Comparison of ENCODE assay signal across 11 cellular contexts in the genomic region with DNA sequence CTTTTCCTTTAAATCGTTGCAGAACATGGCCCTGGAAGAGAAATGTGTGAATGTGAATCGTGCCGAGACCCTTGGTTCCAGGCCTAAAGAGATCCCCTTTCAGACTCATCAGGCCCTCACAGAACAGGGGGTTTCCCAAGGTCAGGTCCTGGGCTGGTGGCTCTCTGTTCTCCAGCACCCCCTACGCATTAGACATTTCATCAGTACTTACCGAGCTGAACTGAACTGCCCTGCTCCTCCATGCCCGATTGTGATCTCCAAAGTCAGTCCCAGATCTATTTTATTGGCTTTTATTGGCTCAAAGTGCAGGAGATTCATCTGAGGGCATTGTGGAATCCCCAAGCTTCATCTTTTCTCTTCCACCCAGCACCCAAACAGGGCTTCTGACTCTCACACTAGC. TPM values are rescaled to one million over a fixed set of nuclear protein-coding genes. Genes with fewer than 3 reads are reported as not detected.
DNase-seq lines count a peak whose midpoint lies in the region; ATAC-seq and TF ChIP-seq lines count a peak whose summit lies in the region.
"Had no signal": no experiment of that assay in that cellular context is flagged by ENCODE, and none has a peak within 500 bp of the region (broad histone marks: within the 10 kb centered on the region; RNA-seq: fewer than 3 reads in every experiment).

No MANE protein-coding gene starts in this region.

- peak overlapping the region; percentile 1 for H3K4me3 ChIP-seq in OCI-LY7 (ENCODE audit: low read depth, low read length, poor library complexity, severe bottlenecking)
- H3K4me3 ChIP-seq: lower lobe of right lung had no signal

- H3K4me1 ChIP-seq in OCI-LY7 (ENCODE audit: insufficient read depth, low read length, poor library complexity, severe bottlenecking) = peaks cover 75% of the 10 kb centered on the region

- H3K27me3 Mint-ChIP-seq in activated naive CD4-positive, alpha-beta T cell treated with anti-CD3 and anti-CD28 coated beads for 36 hours (ENCODE audit: low read depth) = no peaks in the 10 kb centered on the region
- no peaks in the 10 kb centered on the region for H3K27me3 Mint-ChIP-seq in stimulated activated memory B cell treated with anti-CD40 and anti-IgM and Interleukin-4, amounts not matched to agents 10 μg/mL and 1 μg/mL and 100 μg/mL, for 72 hours

- no peak for DNase-seq in activated naive CD4-positive, alpha-beta T cell treated with anti-CD3 and anti-CD28 coated beads for 36 hours
- no peak for DNase-seq in activated naive CD4-positive, alpha-beta T cell (lab: John Stamatoyannopoulos, UW)
- DNase-seq in OCI-LY7 (ENCODE audit: low spot score) (no peak), T-helper 9 cell (no peak)
- DNase-seq: GOT3, lower lobe of right lung had no signal

- peak overlapping the region; percentile 85 for H3K27ac Mint-ChIP-seq in activated naive CD4-positive, alpha-beta T cell treated with anti-CD3 and anti-CD28 coated beads for 36 hours
- H3K27ac Mint-ChIP-seq in stimulated activated memory B cell treated with anti-CD40 and anti-IgM and Interleukin-4, amounts not matched to agents 10 μg/mL and 1 μg/mL and 100 μg/mL, for 72 hours = peak overlapping the region; percentile 87

- H3K9me3 Mint-ChIP-seq in activated naive CD4-positive, alpha-beta T cell treated with anti-CD3 and anti-CD28 coated beads for 36 hours = peaks cover 2% of the 10 kb centered on the region
- H3K9me3 Mint-ChIP-seq in stimulated activated memory B cell treated with anti-CD40 and anti-IgM and Interleukin-4, amounts not matched to agents 10 μg/mL and 1 μg/mL and 100 μg/mL, for 72 hours = peaks cover 3% of the 10 kb centered on the region

- no peaks in the 10 kb centered on the region for H3K9me3 ChIP-seq in OCI-LY7 (ENCODE audit: low read length)
- H3K9me3 ChIP-seq: lower lobe of right lung had no signal

- H3K36me3 Mint-ChIP-seq in activated naive CD4-positive, alpha-beta T cell treated with anti-CD3 and anti-CD28 coated beads for 36 hours (ENCODE audit: low read depth) = peaks cover 71% of the 10 kb centered on the region
- H3K36me3 Mint-ChIP-seq in stimulated activated memory B cell treated with anti-CD40 and anti-IgM and Interleukin-4, amounts not matched to agents 10 μg/mL and 1 μg/mL and 100 μg/mL, for 72 hours = peaks cover 72% of the 10 kb centered on the region

- H3K36me3 ChIP-seq in OCI-LY7 (ENCODE audit: insufficient read depth, low read length) = peaks cover 98% of the 10 kb centered on the region

- ATAC-seq in HG02763 (IDR thresholded peaks at IDR 0.05; ENCODE audit: unreplicated experiment) = peak; percentile 33
- ATAC-seq in stimulated activated memory B cell treated with anti-CD40 and anti-IgM and Interleukin-4, amounts not matched to agents 10 μg/mL and 1 μg/mL and 100 μg/mL, for 72 hours = peak; percentile 91
- no peak for ATAC-seq in HG03108 (IDR thresholded peaks at IDR 0.05; ENCODE audit: unreplicated experiment)
- no peak for ATAC-seq in GM21619 (IDR thresholded peaks at IDR 0.05; ENCODE audit: unreplicated experiment)

- no TSS peak for BruUV-seq in OCI-LY7 (replicated peaks; lab: Mats Ljungman, UMichigan)

- CTCF ChIA-PET in activated naive CD4-positive, alpha-beta T cell treated with anti-CD3 and anti-CD28 coated beads for 36 hours (lab: Charles Lee) = interaction anchor here (1.0 to 1.5 kb wide), 4 partner anchors 10 to 25 kb away, joined by 3 to 4 read pairs (median 4); no protein-coding TSS in a partner anchor
- CTCF ChIA-PET in OCI-LY7 (lab: Charles Lee; ENCODE audit: unreplicated experiment) = interaction anchor here (1.1 kb wide), 1 partner anchor 64 kb away, joined by 3 read pairs; no protein-coding TSS in a partner anchor

- intact Hi-C loops in activated naive CD4-positive, alpha-beta T cell treated with anti-CD3 and anti-CD28 coated beads for 36 hours (cut with micrococcal nuclease) = loop anchor here (1.0 to 2.0 kb wide), 5 partner anchors 8 to 59 kb away; no protein-coding TSS in a partner anchor
- intact Hi-C loops in OCI-LY7 (cut with micrococcal nuclease; ENCODE audit: unreplicated experiment) = no loop called here

- no peak overlapping the region for H2AFZ ChIP-seq in OCI-LY7 (ENCODE audit: low read length)

- H3K4me3 Mint-ChIP-seq in activated naive CD4-positive, alpha-beta T cell treated with anti-CD3 and anti-CD28 coated beads for 36 hours = peak overlapping the region; percentile 5
- peak overlapping the region; percentile 73 for H3K4me3 Mint-ChIP-seq in stimulated activated memory B cell treated with anti-CD40 and anti-IgM and Interleukin-4, amounts not matched to agents 10 μg/mL and 1 μg/mL and 100 μg/mL, for 72 hours

- H3K9me2 ChIP-seq in OCI-LY7 (ENCODE audit: insufficient read depth, low read length) = no peaks in the 10 kb centered on the region

- POLR2A ChIA-PET in OCI-LY7 (lab: Charles Lee) = interaction anchor here (0.7 to 4.5 kb wide), 14 partner anchors 9 to 109 kb away, joined by 3 to 32 read pairs (median 6); no protein-coding TSS in a partner anchor

- no peak for TF ChIP-seq CTCF in OCI-LY7 (conservative IDR thresholded peaks at IDR 0.05; ENCODE audit: low read length)

- H3K4me1 Mint-ChIP-seq in activated naive CD4-positive, alpha-beta T cell treated with anti-CD3 and anti-CD28 coated beads for 36 hours (ENCODE audit: low read depth) = peaks cover 56% of the 10 kb centered on the region
- H3K4me1 Mint-ChIP-seq in stimulated activated memory B cell treated with anti-CD40 and anti-IgM and Interleukin-4, amounts not matched to agents 10 μg/mL and 1 μg/mL and 100 μg/mL, for 72 hours = peaks cover 85% of the 10 kb centered on the region

- peaks cover 17% of the 10 kb centered on the region; the same call in 1 of the 2 replicates for H4K20me1 ChIP-seq in OCI-LY7 (ENCODE audit: insufficient read depth, low read length)

- peak overlapping the region; percentile 53 for H3K27ac ChIP-seq in OCI-LY7 (ENCODE audit: low read depth, low read length, poor library complexity, severe bottlenecking)
- H3K27ac ChIP-seq: lower lobe of right lung had no signal

- peak overlapping the region; percentile 54 for H3K4me2 ChIP-seq in OCI-LY7 (ENCODE audit: low read length)

- peaks cover 100% of the 10 kb centered on the region for H3K79me2 ChIP-seq in OCI-LY7 (ENCODE audit: insufficient read depth, low read depth, low read length)

RNA-seq across cellular contexts. Expression of gene KLHL6, which starts 27.5 kb away (rescaled TPM):
- 10 to 100 TPM; 82.3 to 82.4 TPM for total RNA-seq in activated naive CD4-positive, alpha-beta T cell treated with anti-CD3 and anti-CD28 coated beads for 36 hours
- 143 TPM in 2 replicates for total RNA-seq in OCI-LY7 (2014; rRNA removed; shearing (Covaris generic))
- 169 and 191 TPM in 2 replicates for total RNA-seq in OCI-LY7 (2022)
- total RNA-seq: NCI-H460 had no signal

Comparison
In these comparisons a context has a peak if more than half of its experiments do, and no peak if none do; other contexts are left out.
1. ATAC-seq: peak in HG02763 (single experiment) and stimulated activated memory B cell treated with anti-CD40 and anti-IgM and Interleukin-4, amounts not matched to agents 10 μg/mL and 1 μg/mL and 100 μg/mL, for 72 hours (single experiment); none in HG03108 (single experiment) and GM21619 (single experiment).